3 cellular contexts compared by ENCODE assay signal in genomic region chr10:113456741-113457140, GRCh38.
"Had no signal": no experiment of that assay in that cellular context is flagged by ENCODE, and none has a peak within 500 bp of the region (broad histone marks: within the 10 kb centered on the region; RNA-seq: fewer than 3 reads in every experiment).

No MANE protein-coding gene starts in this region.

- H3K4me3 ChIP-seq: GM12878 had no signal

- DNase-seq: GDM1, GF-D8 had no signal

- ATAC-seq: GM12878 had no signal
